1 cellular context compared by ENCODE assay signal in genomic region chr13:44309771-44310767, GRCh38.
TF ChIP-seq lines count a peak whose summit lies in the region.

No MANE protein-coding gene starts in this region.

TF ChIP-seq in SK-N-SH, 30 proteins besides CTCF, POLR2A, EP300 and RAD21 (continued from another document):
- TF ChIP-seq USF2 (IDR thresholded peaks at IDR 0.05; ENCODE audit: borderline replicate concordance, low read depth, low read length) (no peak), GABPA (IDR thresholded peaks at IDR 0.05; ENCODE audit: low read depth) (no peak), MXI1 (IDR thresholded peaks at IDR 0.05; ENCODE audit: low read depth, low read length) (no peak), CHD2 (IDR thresholded peaks at IDR 0.05; ENCODE audit: low read length, partially characterized antibody) (no peak), TEAD4 (IDR thresholded peaks at IDR 0.05; ENCODE audit: borderline replicate concordance, insufficient read depth) (no peak), YY1 (IDR thresholded peaks at IDR 0.05; ENCODE audit: low read depth) (no peak), SIN3A (IDR thresholded peaks at IDR 0.05; ENCODE audit: borderline replicate concordance, low read depth, low read length) (no peak)
